In genomic region chr2:37832590-37833197, GRCh38 we compare ENCODE assay signal across 1 cellular context.
A peak's percentile ranks its signal among the peaks of the same experiment; 100 is the strongest.
TF ChIP-seq lines count a peak whose summit lies in the region.

No MANE protein-coding gene starts in this region.

TF ChIP-seq in HepG2, 621 proteins besides CTCF, POLR2A, EP300 and RAD21 (continued from another document and continues in another):
- TF ChIP-seq STAT6 (CRISPR knock-in tag; IDR thresholded peaks at IDR 0.05; ENCODE audit: borderline replicate concordance) (no peak), HBP1 (CRISPR knock-in tag; IDR thresholded peaks at IDR 0.05; ENCODE audit: low read depth) (no peak), ZBTB34 (CRISPR knock-in tag; IDR thresholded peaks at IDR 0.05) (no peak), NR2F1 (CRISPR knock-in tag; IDR thresholded peaks at IDR 0.05) (no peak), PRPF4 (IDR thresholded peaks at IDR 0.05; ENCODE audit: low read depth, low read length, poor library complexity, severe bottlenecking) (no peak), ZBTB20 (CRISPR knock-in tag; IDR thresholded peaks at IDR 0.05; ENCODE audit: borderline replicate concordance, low read depth) (0 out of 2 replicates have a peak, but pooled peaks have one; percentile 40), ZNF678 (CRISPR knock-in tag; IDR thresholded peaks at IDR 0.05) (no peak), ZC3H4 (CRISPR knock-in tag; IDR thresholded peaks at IDR 0.05; ENCODE audit: borderline replicate concordance) (no peak), HIVEP1 (CRISPR knock-in tag; IDR thresholded peaks at IDR 0.05) (no peak), ZNF331 (CRISPR knock-in tag; IDR thresholded peaks at IDR 0.05) (no peak), TRAFD1 (CRISPR knock-in tag; IDR thresholded peaks at IDR 0.05; ENCODE audit: borderline replicate concordance) (no peak), ZFP1 (CRISPR knock-in tag; IDR thresholded peaks at IDR 0.05) (no peak), KDM2A (CRISPR knock-in tag; IDR thresholded peaks at IDR 0.05; ENCODE audit: borderline replicate concordance, low read depth) (no peak), ZSCAN20 (CRISPR knock-in tag; IDR thresholded peaks at IDR 0.05; ENCODE audit: borderline replicate concordance) (no peak), SIN3A (IDR thresholded peaks at IDR 0.05; ENCODE audit: borderline replicate concordance, low read depth, low read length) (no peak), TRIM24 (CRISPR knock-in tag; IDR thresholded peaks at IDR 0.05) (no peak), ZFP36 (IDR thresholded peaks at IDR 0.05; ENCODE audit: borderline replicate concordance, low read depth, low read length, partially characterized antibody) (peak; percentile 58), ZFYVE20 (CRISPR knock-in tag; IDR thresholded peaks at IDR 0.05; ENCODE audit: borderline replicate concordance, low read depth) (no peak), RERE (CRISPR knock-in tag; IDR thresholded peaks at IDR 0.05; ENCODE audit: low read depth) (no peak), ZFP36L2 (CRISPR knock-in tag; IDR thresholded peaks at IDR 0.05) (no peak), ERF (CRISPR knock-in tag; IDR thresholded peaks at IDR 0.05) (peak; percentile 49; the same call in 1 of the 2 replicates), ZNF296 (CRISPR knock-in tag; conservative IDR thresholded peaks at IDR 0.05) (no peak), ZNF354B (CRISPR knock-in tag; IDR thresholded peaks at IDR 0.05) (no peak), KLF13 (CRISPR knock-in tag; IDR thresholded peaks at IDR 0.05) (no peak), ZNF10 (CRISPR knock-in tag; IDR thresholded peaks at IDR 0.05; ENCODE audit: borderline replicate concordance, low read depth) (no peak), BCLAF1 (IDR thresholded peaks at IDR 0.05) (no peak), PLRG1 (conservative IDR thresholded peaks at IDR 0.05) (no peak), XRCC5 (optimal IDR thresholded peaks at IDR 0.05; ENCODE audit: low read length) (peak; percentile 75), ADNP (CRISPR knock-in tag; IDR thresholded peaks at IDR 0.05) (no peak), ZNF407 (CRISPR knock-in tag; IDR thresholded peaks at IDR 0.05; ENCODE audit: not compliant biosample characterization) (no peak), NFYB (CRISPR knock-in tag; IDR thresholded peaks at IDR 0.05) (no peak), HOXA9 (CRISPR knock-in tag; IDR thresholded peaks at IDR 0.05; ENCODE audit: borderline replicate concordance) (no peak), SMC3 (IDR thresholded peaks at IDR 0.05; ENCODE audit: low read length) (peak; percentile 98), ELF3 (CRISPR knock-in tag; IDR thresholded peaks at IDR 0.05) (peak; percentile 30; the same call in 1 of the 2 replicates), DPF2 (CRISPR knock-in tag; IDR thresholded peaks at IDR 0.05; ENCODE audit: borderline replicate concordance, low read depth) (no peak)
